Comparison of ENCODE assay signal across 9 cellular contexts in the genomic region with DNA sequence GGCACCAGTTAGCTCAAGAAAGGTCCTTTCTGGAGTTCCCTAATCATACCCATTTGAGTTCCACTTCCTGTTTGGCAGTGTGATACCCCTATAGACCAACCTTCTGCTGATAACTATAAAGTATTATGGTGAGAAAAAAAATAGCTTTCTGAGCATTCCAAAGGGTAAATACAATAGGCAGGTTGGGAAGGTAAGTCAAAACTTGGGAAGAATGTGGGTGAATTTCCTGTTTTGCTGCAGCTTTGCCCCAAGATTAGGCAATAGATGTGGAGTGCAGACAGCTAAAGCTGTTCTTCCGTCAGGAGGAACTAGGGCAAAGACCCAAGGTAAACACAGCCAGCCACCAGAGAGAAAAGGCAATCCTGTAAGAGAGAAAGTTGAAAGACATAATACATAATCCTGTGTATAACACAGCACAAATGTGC. TPM values are rescaled to one million over a fixed set of nuclear protein-coding genes. Genes with fewer than 3 reads are reported as not detected.
A peak's percentile ranks its signal among the peaks of the same experiment; 100 is the strongest.
DNase-seq lines count a peak whose midpoint lies in the region; ATAC-seq, FAIRE-seq and TF ChIP-seq lines count a peak whose summit lies in the region.
"Had no signal": no experiment of that assay in that cellular context is flagged by ENCODE, and none has a peak within 500 bp of the region (broad histone marks: within the 10 kb centered on the region; RNA-seq: fewer than 3 reads in every experiment).

No MANE protein-coding gene starts in this region.

- H3K27ac Mint-ChIP-seq in natural killer cell treated with Interleukin-12 subunit alpha and Interleukin-12 subunit beta and Interleukin-15 and Interleukin-18, amount 100 ng/mL, for 72 hours: no peak overlapping the region
- H3K27ac Mint-ChIP-seq: effector memory CD8-positive, alpha-beta T cell had no signal

- FAIRE-seq in endothelial cell of umbilical vein (lab: Jason Lieb, UNC): peak; percentile 74
- FAIRE-seq in RCC 7860 (lab: Jason Lieb, UNC): no peak

- no peak for TF ChIP-seq CTCF in endothelial cell of umbilical vein (IDR thresholded peaks at IDR 0.05; ENCODE audit: extremely low read depth in 1 of 2, insufficient read depth in 1 of 2, low read depth in 1 of 2, low read length in 2 of 2)
- no peak for TF ChIP-seq CTCF in osteoblast (IDR thresholded peaks at IDR 0.05; ENCODE audit: extremely low read depth, low read depth, low read length)

- H3K27me3 ChIP-seq in endothelial cell of umbilical vein (ENCODE audit: control insufficient read depth in 2 of 2, insufficient read depth in 2 of 2, low read length in 2 of 2) (no peaks in the 10 kb centered on the region), osteoblast (ENCODE audit: insufficient read depth, low read length) (no peaks in the 10 kb centered on the region)

- H3K9ac ChIP-seq in endothelial cell of umbilical vein (replicated peaks; ENCODE audit: extremely low read depth, insufficient read depth, low read length): no peak overlapping the region

- H2AFZ ChIP-seq in endothelial cell of umbilical vein (ENCODE audit: low read depth, low read length) (no peak overlapping the region), osteoblast (ENCODE audit: low read length) (no peak overlapping the region)

- H3K4me2 ChIP-seq in endothelial cell of umbilical vein (ENCODE audit: insufficient read depth, low read length) (peak overlapping the region; percentile 59), osteoblast (ENCODE audit: insufficient read depth, low read length) (peak overlapping the region; percentile 46)

- TF ChIP-seq POLR2A in endothelial cell of umbilical vein (IDR thresholded peaks at IDR 0.05; ENCODE audit: low read depth, low read length): no peak

- H3K9me1 ChIP-seq in endothelial cell of umbilical vein (replicated peaks; ENCODE audit: control insufficient read depth, extremely low read depth, insufficient read depth, low read length): no peaks in the 10 kb centered on the region

- H3K27ac ChIP-seq in endothelial cell of umbilical vein (ENCODE audit: insufficient read depth, low read depth, low read length) (peak overlapping the region; percentile 16), osteoblast (ENCODE audit: low read depth, low read length) (peak overlapping the region; percentile 29)

- H3K9me3 ChIP-seq in endothelial cell of umbilical vein (replicated peaks; ENCODE audit: control insufficient read depth, insufficient read depth, low read length): no peaks in the 10 kb centered on the region
- no peaks in the 10 kb centered on the region for H3K9me3 ChIP-seq in osteoblast (ENCODE audit: low read depth, low read length)

- POLR2A ChIA-PET in endothelial cell of umbilical vein (lab: Charles Lee): no interaction called here

- intact Hi-C loops in endothelial cell of umbilical vein (cut with micrococcal nuclease): loop anchor here (10.0 kb wide), 1 partner anchor 120 kb away; the partner anchor contains the start of gene FOXJ3

- H3K36me3 ChIP-seq in endothelial cell of umbilical vein (ENCODE audit: control insufficient read depth in 2 of 2, extremely low read depth in 1 of 2, insufficient read depth in 2 of 2, low read length in 2 of 2): no peaks in the 10 kb centered on the region
- no peaks in the 10 kb centered on the region for H3K36me3 ChIP-seq in osteoblast (ENCODE audit: insufficient read depth, low read length)

- BruUV-seq in endothelial cell of umbilical vein (replicated peaks; lab: Mats Ljungman, UMichigan): no TSS peak

- peak overlapping the region in 1 of 3 experiments; percentile 10 for H3K4me3 ChIP-seq in endothelial cell of umbilical vein (replicated peaks in 1 of 3; ENCODE audit: insufficient read depth in 1 of 3, low read depth in 1 of 3, low read length in 3 of 3)
- no peak overlapping the region for H3K4me3 ChIP-seq in osteoblast (ENCODE audit: insufficient read depth, low read length)

- H3K79me2 ChIP-seq in endothelial cell of umbilical vein (ENCODE audit: control insufficient read depth, insufficient read depth, low read length): peaks cover 39% of the 10 kb centered on the region
- H3K79me2 ChIP-seq in osteoblast (ENCODE audit: insufficient read depth, low read length): peaks cover 43% of the 10 kb centered on the region

- H3K36me3 Mint-ChIP-seq in natural killer cell treated with Interleukin-12 subunit alpha and Interleukin-12 subunit beta and Interleukin-15 and Interleukin-18, amount 100 ng/mL, for 72 hours: peaks cover 16% of the 10 kb centered on the region

- dilution Hi-C loops in endothelial cell of umbilical vein (cut with MboI; ENCODE audit: extremely low pct_ligation_motif_present, low sequenced_read_pairs): no loop called here

- H4K20me1 ChIP-seq in endothelial cell of umbilical vein (replicated peaks; ENCODE audit: control insufficient read depth, extremely low read depth, insufficient read depth, low read length): no peaks in the 10 kb centered on the region
- peaks cover 18% of the 10 kb centered on the region for H4K20me1 ChIP-seq in osteoblast (ENCODE audit: insufficient read depth, low read length)

- DNase-seq in EH (ENCODE audit: low read depth) (peak; percentile 72), NCI-H69 (lab: John Stamatoyannopoulos, UW) (peak; percentile 23), endothelial cell of umbilical vein (ENCODE audit: low read depth, low spot score) (peak; percentile 88), osteoblast (ENCODE audit: insufficient read length, low spot score, missing footprints) (peak; percentile 83), superior temporal gyrus (ENCODE audit: extremely low spot score) (no peak), RCC 7860 (ENCODE audit: low spot score) (no peak)
- DNase-seq in natural killer cell treated with Interleukin-12 subunit alpha and Interleukin-12 subunit beta and Interleukin-15 and Interleukin-18, amount 100 ng/mL, for 72 hours (ENCODE audit: low spot score): no peak
- DNase-seq: effector memory CD8-positive, alpha-beta T cell had no signal

- no peak overlapping the region for H3K4me3 Mint-ChIP-seq in natural killer cell treated with Interleukin-12 subunit alpha and Interleukin-12 subunit beta and Interleukin-15 and Interleukin-18, amount 100 ng/mL, for 72 hours
- H3K4me3 Mint-ChIP-seq: effector memory CD8-positive, alpha-beta T cell had no signal

- no peaks in the 10 kb centered on the region for H3K9me3 Mint-ChIP-seq in natural killer cell treated with Interleukin-12 subunit alpha and Interleukin-12 subunit beta and Interleukin-15 and Interleukin-18, amount 100 ng/mL, for 72 hours

- peaks cover 32 to 44% of the 10 kb centered on the region in 2 donors for H3K4me1 Mint-ChIP-seq in natural killer cell treated with Interleukin-12 subunit alpha and Interleukin-12 subunit beta and Interleukin-15 and Interleukin-18, amount 100 ng/mL, for 72 hours (ENCODE audit: low read depth in 2 of 2)

- CTCF ChIA-PET in endothelial cell of umbilical vein (lab: Charles Lee): interaction anchor here (0.8 to 2.6 kb wide), 7 partner anchors 9 to 699 kb away, joined by 3 to 8 read pairs (median 3); no protein-coding TSS in a partner anchor

- no peak for ATAC-seq in natural killer cell treated with Interleukin-12 subunit alpha and Interleukin-12 subunit beta and Interleukin-15 and Interleukin-18, amount 100 ng/mL, for 72 hours
- ATAC-seq in HG03439 (IDR thresholded peaks at IDR 0.05; ENCODE audit: unreplicated experiment): no peak
- ATAC-seq: effector memory CD8-positive, alpha-beta T cell had no signal

- no peaks in the 10 kb centered on the region for H3K27me3 Mint-ChIP-seq in natural killer cell treated with Interleukin-12 subunit alpha and Interleukin-12 subunit beta and Interleukin-15 and Interleukin-18, amount 100 ng/mL, for 72 hours
- H3K27me3 Mint-ChIP-seq: effector memory CD8-positive, alpha-beta T cell had no signal

- peaks cover 44% of the 10 kb centered on the region for H3K4me1 ChIP-seq in endothelial cell of umbilical vein (ENCODE audit: control insufficient read depth, extremely low read depth, insufficient read depth, low read length)
- H3K4me1 ChIP-seq in osteoblast (ENCODE audit: insufficient read depth, low read length): peaks cover 31% of the 10 kb centered on the region

TF ChIP-seq in endothelial cell of umbilical vein, 7 proteins besides CTCF, POLR2A, EP300 and RAD21:
- TF ChIP-seq EZH2 (IDR thresholded peaks at IDR 0.05; ENCODE audit: borderline replicate concordance, low read depth, low read length, severe bottlenecking) (no peak), GATA2 (IDR thresholded peaks at IDR 0.05; ENCODE audit: insufficient read depth, insufficient read length, low read depth, low read length) (peak; percentile 60), POLR2AphosphoS5 (IDR thresholded peaks at IDR 0.05; ENCODE audit: insufficient read depth, low read depth, low read length) (peak; percentile 63), FOS (IDR thresholded peaks at IDR 0.05; ENCODE audit: borderline replicate concordance, insufficient read depth, low read length) (peak; percentile 9), JUN (IDR thresholded peaks at IDR 0.05; ENCODE audit: borderline replicate concordance, insufficient read depth, insufficient read length, low read depth) (no peak), MYC (IDR thresholded peaks at IDR 0.05; ENCODE audit: low read depth, low read length) (no peak)
- TF ChIP-seq, protein P1, sequence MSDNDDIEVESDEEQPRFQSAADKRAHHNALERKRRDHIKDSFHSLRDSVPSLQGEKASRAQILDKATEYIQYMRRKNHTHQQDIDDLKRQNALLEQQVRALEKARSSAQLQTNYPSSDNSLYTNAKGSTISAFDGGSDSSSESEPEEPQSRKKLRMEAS (IDR thresholded peaks at IDR 0.05; ENCODE audit: insufficient read depth, insufficient read length): no peak

RNA-seq across cellular contexts. Expression of gene GUCA2A, which starts 49.9 kb away (rescaled TPM):
- not detected in 2 replicates for total RNA-seq in endothelial cell of umbilical vein
- not detected in 2 replicates for polyA plus RNA-seq in endothelial cell of umbilical vein
- not detected in 2 replicates for polyA plus RNA-seq in endothelial cell of umbilical vein (2011; cell fraction: cytosol; rRNA removed)
- not detected in 2 replicates for polyA plus RNA-seq in endothelial cell of umbilical vein (2011; cell fraction: nucleus; rRNA removed)
- not detected in 2 replicates for polyA plus RNA-seq in endothelial cell of umbilical vein (2012)
- not detected in 2 replicates for polyA minus RNA-seq in endothelial cell of umbilical vein
- polyA minus RNA-seq in endothelial cell of umbilical vein (2011; cell fraction: cytosol; rRNA and poly(A)+ RNA removed): not detected
- not detected in 2 replicates for polyA minus RNA-seq in endothelial cell of umbilical vein (2011; cell fraction: nucleus; rRNA and poly(A)+ RNA removed)
- not detected in 2 replicates for total RNA-seq in osteoblast
- not detected for total RNA-seq in natural killer cell treated with Interleukin-12 subunit alpha and Interleukin-12 subunit beta and Interleukin-15 and Interleukin-18, amount 100 ng/mL, for 72 hours

Comparison
In these comparisons a context has a peak if more than half of its experiments do, and no peak if none do; other contexts are left out.
1. DNase-seq: peak in EH (single experiment), NCI-H69 (single experiment), endothelial cell of umbilical vein (single experiment) and osteoblast (single experiment); none in superior temporal gyrus (single experiment), RCC 7860 (single experiment) and natural killer cell treated with Interleukin-12 subunit alpha and Interleukin-12 subunit beta and Interleukin-15 and Interleukin-18, amount 100 ng/mL, for 72 hours (single experiment).